8 cellular contexts compared by ENCODE assay signal in the genomic region with DNA sequence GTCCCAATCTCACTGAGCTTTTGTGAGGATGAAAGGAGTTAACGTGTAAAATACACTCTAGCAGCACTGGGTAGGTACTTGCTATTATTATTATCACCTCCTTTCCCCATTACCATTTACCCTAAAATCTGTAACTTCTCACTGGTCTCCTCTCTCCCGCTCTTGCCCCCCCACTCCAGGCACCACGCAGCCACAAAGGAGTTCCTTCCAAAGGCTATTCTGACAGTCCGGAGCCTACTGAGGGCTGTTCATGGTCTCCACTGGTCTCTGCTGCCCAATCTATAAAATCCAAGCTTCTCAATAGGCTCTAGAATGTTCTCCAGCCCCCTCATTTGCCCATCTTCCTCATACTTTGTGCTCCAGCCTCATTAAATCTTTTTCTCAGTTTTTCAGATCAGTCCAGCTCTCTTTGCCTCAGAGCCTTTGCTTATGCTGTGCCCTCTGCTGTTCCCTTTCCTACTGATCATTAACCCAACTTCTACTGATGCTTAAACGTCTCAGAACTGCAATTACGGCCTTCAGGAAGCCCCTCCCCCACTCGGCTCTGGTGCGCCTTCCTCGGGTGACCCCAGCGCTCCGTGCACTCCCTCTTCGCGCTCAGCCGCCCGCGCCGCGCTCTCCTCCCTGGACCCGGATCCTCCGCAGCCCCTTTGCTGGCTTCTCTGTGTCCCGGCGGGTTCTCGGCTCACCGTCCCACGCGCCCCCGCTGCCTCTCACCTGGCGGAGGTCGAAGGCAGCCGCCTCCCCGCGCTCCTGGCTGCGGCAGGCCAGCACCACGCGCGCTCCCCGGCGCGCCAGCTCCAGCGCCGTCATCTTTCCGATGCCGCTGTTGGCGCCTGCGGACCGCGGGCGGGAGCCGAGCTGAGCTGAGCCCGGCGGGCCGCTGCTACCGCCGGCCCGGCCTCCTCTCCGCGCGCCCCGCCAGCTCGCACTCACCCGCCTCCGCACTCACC. TPM values are rescaled to one million over a fixed set of nuclear protein-coding genes. Genes with fewer than 3 reads are reported as not detected.
DNase-seq lines count a peak whose midpoint lies in the region; ATAC-seq and TF ChIP-seq lines count a peak whose summit lies in the region.

No MANE protein-coding gene starts in this region.

- ATAC-seq in HG02678 (IDR thresholded peaks at IDR 0.05; ENCODE audit: unreplicated experiment) (peak; percentile 52), lower lobe of right lung (peak; percentile 46 to 67)

- intact Hi-C loops in lower lobe of right lung (cut with DNase I) = no loop called here

- H3K9me3 ChIP-seq in lower lobe of right lung = no peaks in the 10 kb centered on the region

- peaks cover 32% of the 10 kb centered on the region for H3K4me1 ChIP-seq in lower lobe of right lung

- DNase-seq in NCI-H146 (lab: John Stamatoyannopoulos, UW) = peak; percentile 66
- peak; percentile 67 for DNase-seq in lower lobe of right lung
- peak; percentile 72 for DNase-seq in stimulated activated CD8-positive, alpha-beta memory T cell treated with anti-CD3 and anti-CD28 coated beads, Interleukin-4, amount 100 ng/mL, for 48 hours
- no peak for DNase-seq in GF-D8 (lab: John Stamatoyannopoulos, UW)

- peaks cover 17% of the 10 kb centered on the region for H3K36me3 ChIP-seq in lower lobe of right lung

- peak overlapping the region; percentile 64 for H3K4me3 ChIP-seq in GM12875 (ENCODE audit: low read depth, low read length)
- peak overlapping the region; percentile 88 for H3K4me3 ChIP-seq in lower lobe of right lung

- no peaks in the 10 kb centered on the region for H3K27me3 ChIP-seq in lower lobe of right lung (ENCODE audit: low read depth)

- H3K27ac ChIP-seq in VCaP = peak overlapping the region; percentile 98
- H3K27ac ChIP-seq in cingulate gyrus (ENCODE audit: low read depth, low read length) = peak overlapping the region; percentile 10
- H3K27ac ChIP-seq in lower lobe of right lung = peak overlapping the region; percentile 89

- TF ChIP-seq CTCF in GM12875 (IDR thresholded peaks at IDR 0.05; ENCODE audit: borderline replicate concordance, insufficient read depth, low read depth, low read length) (no peak), VCaP (conservative IDR thresholded peaks at IDR 0.05) (no peak), lower lobe of right lung (IDR thresholded peaks at IDR 0.05) (no peak)

RNA-seq across cellular contexts. Expression of a gene that starts 0.7 kb away (rescaled TPM):
- total RNA-seq in lower lobe of right lung = 10.6 TPM

RNA-seq across cellular contexts. Expression of a gene that starts 4.6 kb away (rescaled TPM):
- 170 TPM for total RNA-seq in lower lobe of right lung

RNA-seq across cellular contexts. Expression of a gene that starts 47.3 kb away (rescaled TPM):
- total RNA-seq in lower lobe of right lung = 26.1 TPM

RNA-seq across cellular contexts. Expression of a gene that starts 49.2 kb away (rescaled TPM):
- total RNA-seq in lower lobe of right lung = 36.2 TPM

RNA-seq across cellular contexts. Expression of a gene that starts 59.6 kb away (rescaled TPM):
- total RNA-seq in lower lobe of right lung = 21.7 TPM

Comparison
In these comparisons a context has a peak if more than half of its experiments do, and no peak if none do; other contexts are left out.
1. H3K27ac ChIP-seq: peak in every context shown above with its lines; median percentile 98 in VCaP; 89 in lower lobe of right lung; 10 in cingulate gyrus.